13 cellular contexts compared by ENCODE assay signal in the genomic region with DNA sequence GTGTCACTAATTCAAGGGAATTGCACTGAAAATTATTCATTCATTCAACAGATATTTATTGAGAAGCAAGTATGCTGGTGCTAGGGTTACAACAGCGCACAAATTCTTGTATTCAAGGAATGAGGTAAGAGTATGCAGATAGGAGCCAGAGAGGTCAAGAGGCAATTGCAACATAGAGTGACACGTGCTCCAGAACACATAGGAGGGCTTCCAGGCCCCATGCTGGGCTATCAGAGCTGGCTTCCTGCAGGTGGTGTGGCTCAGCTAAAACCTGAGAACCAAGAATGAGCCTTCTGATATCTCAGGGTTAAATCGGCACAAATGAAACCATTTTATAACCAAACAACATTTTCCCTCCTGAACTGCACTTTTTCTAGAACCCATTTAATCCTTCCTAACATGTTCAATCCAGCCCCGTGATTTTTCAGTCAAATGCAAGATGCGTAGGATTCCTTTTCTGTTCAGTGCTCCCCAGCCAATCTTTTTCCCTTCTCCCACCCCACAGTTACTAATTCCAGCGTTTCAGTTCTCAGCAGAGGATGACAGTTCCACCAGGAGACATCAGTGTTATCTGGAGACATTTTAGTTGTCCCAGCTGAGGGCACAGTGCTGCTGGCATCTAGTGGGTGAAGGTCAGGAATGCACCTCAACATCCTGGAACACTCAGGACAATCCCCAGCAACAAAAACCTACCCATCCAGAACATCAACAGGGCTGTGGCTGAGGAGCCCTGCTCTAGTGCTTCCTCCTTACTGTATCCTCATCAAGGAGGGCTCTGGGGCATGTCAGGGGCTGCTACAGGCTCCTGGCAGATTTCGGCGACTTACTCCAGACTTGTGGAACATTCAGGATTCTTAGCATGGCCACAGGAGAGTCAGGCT. TPM values are rescaled to one million over a fixed set of nuclear protein-coding genes. Genes with fewer than 3 reads are reported as not detected.
DNase-seq lines count a peak whose midpoint lies in the region; ATAC-seq and TF ChIP-seq lines count a peak whose summit lies in the region.
"Had no signal": no experiment of that assay in that cellular context is flagged by ENCODE, and none has a peak within 500 bp of the region (broad histone marks: within the 10 kb centered on the region; RNA-seq: fewer than 3 reads in every experiment).

No MANE protein-coding gene starts in this region.

- H3K9ac ChIP-seq in endodermal cell (ENCODE audit: extremely low read depth, low read length, poor library complexity, severe bottlenecking) = no peak overlapping the region

- no peaks in the 10 kb centered on the region for H3K36me3 ChIP-seq in endodermal cell (ENCODE audit: control insufficient read depth, insufficient read depth, low read length)
- no peaks in the 10 kb centered on the region for H3K36me3 ChIP-seq in neutrophil
- H3K36me3 ChIP-seq in CD4-positive, alpha-beta memory T cell (ENCODE audit: insufficient read depth, low read length) = no peaks in the 10 kb centered on the region
- H3K36me3 ChIP-seq: ascending aorta had no signal

- intact Hi-C loops in CD4-positive, alpha-beta T cell (cut with DNase I, micrococcal nuclease) = no loop called here
- intact Hi-C loops in CD4-positive, alpha-beta memory T cell (cut with micrococcal nuclease) = no loop called here

- no peak overlapping the region for H3K4me3 Mint-ChIP-seq in endodermal cell
- H3K4me3 Mint-ChIP-seq in CD4-positive, alpha-beta T cell = no peak overlapping the region
- H3K4me3 Mint-ChIP-seq in CD4-positive, alpha-beta memory T cell = no peak overlapping the region
- H3K4me3 Mint-ChIP-seq: IgD-negative memory B cell had no signal

- no peaks in the 10 kb centered on the region for H3K9me3 Mint-ChIP-seq in endodermal cell
- no peaks in the 10 kb centered on the region for H3K9me3 Mint-ChIP-seq in CD4-positive, alpha-beta T cell
- H3K9me3 Mint-ChIP-seq in CD4-positive, alpha-beta memory T cell = no peaks in the 10 kb centered on the region
- H3K9me3 Mint-ChIP-seq: IgD-negative memory B cell had no signal

- no peak overlapping the region for H3K27ac ChIP-seq in endodermal cell (ENCODE audit: low read depth, low read length)
- H3K27ac ChIP-seq in neutrophil = peak overlapping the region; percentile 79
- H3K27ac ChIP-seq in CD4-positive, alpha-beta T cell (ENCODE audit: low read depth, low read length) = no peak overlapping the region
- no peak overlapping the region for H3K27ac ChIP-seq in CD4-positive, alpha-beta memory T cell (ENCODE audit: low read depth, low read length)
- H3K27ac ChIP-seq: 22Rv1, ascending aorta had no signal

- peaks cover 20% of the 10 kb centered on the region for H3K4me1 Mint-ChIP-seq in endodermal cell
- no peaks in the 10 kb centered on the region for H3K4me1 Mint-ChIP-seq in CD4-positive, alpha-beta T cell (ENCODE audit: low read depth)
- peaks cover 0 to 3% (median 0%) of the 10 kb centered on the region in 4 donors for H3K4me1 Mint-ChIP-seq in CD4-positive, alpha-beta memory T cell

- WGBS in endodermal cell (ENCODE audit: insufficient coverage in 1 of 2, insufficient read length in 1 of 2), 2 experiments = 79 to 86% methylated on average over 4 to 8 of the region's 8 CpGs

- POLR2A ChIA-PET in CD4-positive, alpha-beta T cell (lab: Charles Lee) = no interaction called here
- POLR2A ChIA-PET in CD4-positive, alpha-beta memory T cell (lab: Charles Lee; ENCODE audit: partially characterized antibody) = no interaction called here

- H3K4me3 ChIP-seq in endodermal cell (ENCODE audit: low read length) (no peak overlapping the region), neutrophil (ENCODE audit: low read depth in 1 of 2, low read length in 1 of 2) (no peak overlapping the region)
- no peak overlapping the region for H3K4me3 ChIP-seq in CD4-positive, alpha-beta memory T cell (ENCODE audit: low read length in 2 of 2)
- H3K4me3 ChIP-seq: ascending aorta had no signal

- CTCF ChIA-PET in CD4-positive, alpha-beta T cell (lab: Charles Lee) = no interaction called here
- CTCF ChIA-PET in CD4-positive, alpha-beta memory T cell (lab: Charles Lee; ENCODE audit: partially characterized antibody) = no interaction called here

- H3K27me3 Mint-ChIP-seq in endodermal cell (ENCODE audit: insufficient read depth) = peaks cover 4% of the 10 kb centered on the region
- no peaks in the 10 kb centered on the region for H3K27me3 Mint-ChIP-seq in CD4-positive, alpha-beta T cell
- no peaks in the 10 kb centered on the region for H3K27me3 Mint-ChIP-seq in CD4-positive, alpha-beta memory T cell
- H3K27me3 Mint-ChIP-seq: IgD-negative memory B cell had no signal

- no peaks in the 10 kb centered on the region for H3K27me3 ChIP-seq in endodermal cell (ENCODE audit: control insufficient read depth, insufficient read depth, low read length, poor library complexity, severe bottlenecking)
- H3K27me3 ChIP-seq in neutrophil = no peaks in the 10 kb centered on the region
- H3K27me3 ChIP-seq in CD4-positive, alpha-beta T cell (ENCODE audit: control insufficient read depth, insufficient read depth, low read length) = no peaks in the 10 kb centered on the region
- H3K27me3 ChIP-seq in CD4-positive, alpha-beta memory T cell (ENCODE audit: insufficient read depth, low read length) = no peaks in the 10 kb centered on the region
- H3K27me3 ChIP-seq: ascending aorta had no signal

- peak overlapping the region; percentile 6 for H3K27ac Mint-ChIP-seq in endodermal cell
- H3K27ac Mint-ChIP-seq in CD4-positive, alpha-beta T cell = no peak overlapping the region
- peak overlapping the region in 1 of 7 donors; percentile 52 for H3K27ac Mint-ChIP-seq in CD4-positive, alpha-beta memory T cell

- peaks cover 5% of the 10 kb centered on the region for H3K4me1 ChIP-seq in endodermal cell (ENCODE audit: control insufficient read depth, insufficient read depth, low read length)
- H3K4me1 ChIP-seq in neutrophil (ENCODE audit: control insufficient read depth in 1 of 2, insufficient read depth in 1 of 2, low read depth in 1 of 2, low read length in 1 of 2) = peaks cover 42% of the 10 kb centered on the region in 2 experiments
- no peaks in the 10 kb centered on the region for H3K4me1 ChIP-seq in CD4-positive, alpha-beta memory T cell (ENCODE audit: insufficient read depth, low read length)
- H3K4me1 ChIP-seq: ascending aorta had no signal

- H3K36me3 Mint-ChIP-seq in endodermal cell (ENCODE audit: low read depth) = no peaks in the 10 kb centered on the region
- no peaks in the 10 kb centered on the region for H3K36me3 Mint-ChIP-seq in CD4-positive, alpha-beta T cell (ENCODE audit: low read depth)
- H3K36me3 Mint-ChIP-seq in CD4-positive, alpha-beta memory T cell = no peaks in the 10 kb centered on the region

- no peak for TF ChIP-seq CTCF in endodermal cell (conservative IDR thresholded peaks at IDR 0.05)
- TF ChIP-seq CTCF in neutrophil (IDR thresholded peaks at IDR 0.05) = no peak
- TF ChIP-seq CTCF in CD4-positive, alpha-beta T cell (IDR thresholded peaks at IDR 0.05) = no peak

- ATAC-seq in HG03342 (IDR thresholded peaks at IDR 0.05; ENCODE audit: unreplicated experiment) = no peak
- no peak for ATAC-seq in CD4-positive, alpha-beta T cell (ENCODE audit: poor library complexity)
- ATAC-seq: left colon had no signal

- peak; percentile 18 for DNase-seq in NCI-H2196 (lab: John Stamatoyannopoulos, UW; ENCODE audit: unreplicated experiment)
- DNase-seq in NCI-H2196 treated with DMSO at 0.1 percent for 48 hours (lab: John Stamatoyannopoulos, UW; ENCODE audit: unreplicated experiment) = no peak
- peak; percentile 25 for DNase-seq in NCI-H510A (lab: John Stamatoyannopoulos, UW)
- peak; percentile 81 for DNase-seq in endodermal cell
- no peak for DNase-seq in CD4-positive, alpha-beta T cell
- no peak for DNase-seq in CD4-positive, alpha-beta memory T cell
- DNase-seq: left colon had no signal

- H3K9me3 ChIP-seq in endodermal cell (ENCODE audit: control insufficient read depth, low read length) = peaks cover 4% of the 10 kb centered on the region
- no peaks in the 10 kb centered on the region for H3K9me3 ChIP-seq in neutrophil
- no peaks in the 10 kb centered on the region for H3K9me3 ChIP-seq in CD4-positive, alpha-beta T cell (ENCODE audit: control insufficient read depth, low read length)
- H3K9me3 ChIP-seq in CD4-positive, alpha-beta memory T cell (ENCODE audit: control insufficient read depth in 1 of 2, low read length in 2 of 2) = no peaks in the 10 kb centered on the region
- H3K9me3 ChIP-seq: ascending aorta had no signal

RNA-seq across cellular contexts. Expression of gene CCRL2, which starts 13.3 kb away (rescaled TPM):
- total RNA-seq in endodermal cell = not detected
- not detected for polyA plus RNA-seq in endodermal cell (2013, experiment 1 of 2)
- not detected for polyA plus RNA-seq in endodermal cell (2013, experiment 2 of 2)
- 1 to 10 TPM; 4.3 to 4.5 TPM for total RNA-seq in CD4-positive, alpha-beta T cell
- total RNA-seq in CD4-positive, alpha-beta memory T cell = 1 to 10 TPM in 1 of 2 experiments, under 1 TPM in 1; 0.58 to 1.8 TPM
- under 1 TPM; 0.39 to 0.98 TPM for polyA plus RNA-seq in CD4-positive, alpha-beta memory T cell
- total RNA-seq: ascending aorta had no signal

RNA-seq across cellular contexts. Expression of gene CCR5, which starts 23.0 kb away (rescaled TPM):
- total RNA-seq in endodermal cell = not detected
- not detected for polyA plus RNA-seq in endodermal cell (2013, experiment 1 of 2)
- not detected for polyA plus RNA-seq in endodermal cell (2013, experiment 2 of 2)
- total RNA-seq in CD4-positive, alpha-beta T cell = 1 to 10 TPM; 1.1 to 1.4 TPM
- 1 to 10 TPM; 6.8 to 6.9 TPM for total RNA-seq in CD4-positive, alpha-beta memory T cell
- 1 to 10 TPM in 1 of 2 donors, under 1 TPM in 1; 0.59 to 5.5 TPM for polyA plus RNA-seq in CD4-positive, alpha-beta memory T cell
- total RNA-seq: ascending aorta, endothelial cell of umbilical vein had no signal
- polyA plus RNA-seq: endothelial cell of umbilical vein, IgD-negative memory B cell had no signal

RNA-seq across cellular contexts. Expression of gene CCR2, which starts 39.9 kb away (rescaled TPM):
- total RNA-seq in endodermal cell = not detected
- polyA plus RNA-seq in endodermal cell (2013, experiment 1 of 2) = not detected
- polyA plus RNA-seq in endodermal cell (2013, experiment 2 of 2) = not detected
- 1 to 10 TPM in 1 of 2 experiments, under 1 TPM in 1; 0.99 to 1.0 TPM for total RNA-seq in CD4-positive, alpha-beta T cell
- total RNA-seq in CD4-positive, alpha-beta memory T cell = 10 to 100 TPM; 16.3 to 18.4 TPM
- polyA plus RNA-seq in CD4-positive, alpha-beta memory T cell = 10 to 100 TPM; 39.7 to 64.7 TPM
- total RNA-seq: endothelial cell of umbilical vein had no signal
- polyA plus RNA-seq: endothelial cell of umbilical vein had no signal

Comparison
In these comparisons a context has a peak if more than half of its experiments do, and no peak if none do; other contexts are left out.
1. DNase-seq: peak in NCI-H2196 (single experiment), NCI-H510A (single experiment) and endodermal cell (single experiment); none in NCI-H2196 treated with DMSO at 0.1 percent for 48 hours (single experiment), CD4-positive, alpha-beta T cell (0 of 10) and CD4-positive, alpha-beta memory T cell (0 of 5).